8 cellular contexts compared by ENCODE assay signal in the genomic region with DNA sequence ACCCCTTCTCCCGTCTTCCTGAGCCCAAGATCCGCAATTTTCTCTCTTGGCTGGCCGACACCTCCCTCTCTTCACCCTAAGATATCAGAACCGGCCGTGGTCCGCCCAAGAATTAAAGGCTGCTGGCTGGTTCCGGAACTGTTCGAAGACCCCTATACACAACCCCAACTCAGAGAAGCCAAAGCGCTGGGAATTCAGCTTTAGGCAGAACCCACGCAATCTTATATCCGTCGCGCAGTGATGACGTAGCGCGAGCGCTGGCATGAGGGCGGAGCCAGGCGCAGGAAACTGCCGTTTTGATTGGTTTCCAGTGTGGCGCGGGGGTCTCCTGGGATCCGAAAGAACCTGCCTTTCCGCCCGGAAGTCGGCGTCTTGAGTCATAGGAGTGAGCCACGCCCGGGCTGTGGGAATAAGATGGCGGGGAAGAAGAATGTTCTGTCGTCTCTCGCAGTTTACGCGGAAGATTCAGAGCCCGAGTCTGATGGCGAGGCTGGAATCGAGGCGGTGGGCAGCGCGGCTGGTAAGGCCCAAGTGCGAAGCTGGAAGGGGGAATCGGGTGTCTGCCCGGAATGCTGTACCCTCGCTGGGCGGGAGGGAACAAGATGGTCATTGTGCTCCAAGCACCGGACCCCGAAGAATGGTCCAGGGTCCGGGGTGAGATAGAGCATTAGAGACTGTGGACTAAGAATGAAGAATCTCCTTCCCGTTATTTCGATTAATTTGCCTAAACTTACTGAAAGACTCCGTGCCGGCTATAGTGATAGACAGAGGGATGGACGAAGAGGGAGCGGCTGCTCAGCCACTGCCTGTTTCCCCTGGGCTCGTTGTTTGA. TPM values are rescaled to one million over a fixed set of nuclear protein-coding genes. Genes with fewer than 3 reads are reported as not detected.
DNase-seq lines count a peak whose midpoint lies in the region; ATAC-seq and TF ChIP-seq lines count a peak whose summit lies in the region.

A gene (minus strand): TSS at position 196 of the 832 bp plus-strand sequence. CDS start 597 bp downstream, outside the sequence.
A gene (plus strand): TSS at position 380 of the 832 bp plus-strand sequence. CDS start 35 bp downstream, at position 415.

- H3F3A ChIP-seq in SK-N-SH (replicated peaks; ENCODE audit: insufficient read depth), result no peaks in the 10 kb centered on the region

- peak within 1 kb of the TSS; percentile 94 to 97 for H3K4me3 ChIP-seq in SK-N-SH (ENCODE audit: low read depth in 2 of 2, low read length in 1 of 2)
- H3K4me3 ChIP-seq in gastroesophageal sphincter, result peak within 1 kb of the TSS; percentile 73 to 78
- peak within 1 kb of the TSS; percentile 91 to 99 for H3K4me3 ChIP-seq in neutrophil (ENCODE audit: low read depth in 1 of 2, low read length in 1 of 2)

- peaks cover 42 to 61% of the 10 kb centered on the region in 2 experiments for H3K36me3 ChIP-seq in SK-N-SH (replicated peaks in 1 of 2; ENCODE audit: control insufficient read depth in 1 of 2, insufficient read depth in 2 of 2, low read length in 1 of 2)
- peaks cover 0 to 63% of the 10 kb centered on the region in 2 donors for H3K36me3 ChIP-seq in gastroesophageal sphincter
- peaks cover 40% of the 10 kb centered on the region for H3K36me3 ChIP-seq in neutrophil

- POLR2A ChIA-PET in SK-N-SH (lab: Yijun Ruan, JAX), result interaction anchor here (1.0 to 1.4 kb wide), 6 partner anchors 10 to 83 kb away, joined by 3 to 5 read pairs (median 4); no protein-coding TSS in a partner anchor

- H4K20me1 ChIP-seq in SK-N-SH (ENCODE audit: insufficient read depth), result no peaks in the 10 kb centered on the region

- H3K27ac ChIP-seq in SK-N-SH (ENCODE audit: low read depth in 2 of 2, low read length in 1 of 2) (peak within 1 kb of the TSS; percentile 79 to 81), gastroesophageal sphincter (peak within 1 kb of the TSS; percentile 78 to 94 (median 87)), neutrophil (peak within 1 kb of the TSS; percentile 91), substantia nigra (ENCODE audit: low read depth, low read length, poor library complexity, severe bottlenecking) (peak within 1 kb of the TSS; percentile 71)

- H3K9ac ChIP-seq in SK-N-SH, result peak within 1 kb of the TSS; percentile 93

- peaks cover 74% of the 10 kb centered on the region for H3K79me2 ChIP-seq in SK-N-SH (ENCODE audit: insufficient read depth)

- no peak within 1 kb of the TSS for H3K4me3 Mint-ChIP-seq in activated naive CD4-positive, alpha-beta T cell treated with anti-CD3 and anti-CD28 coated beads, Interleukin-2, amount 10 ng/mL, durations not matched to agents 7 days and 5 days

- peaks cover 28% of the 10 kb centered on the region for H3K36me3 Mint-ChIP-seq in activated naive CD4-positive, alpha-beta T cell treated with anti-CD3 and anti-CD28 coated beads, Interleukin-2, amount 10 ng/mL, durations not matched to agents 7 days and 5 days

- peak within 1 kb of the TSS; percentile 77 for H3K4me2 ChIP-seq in SK-N-SH

- WGBS in SK-N-SH (ENCODE audit: low lambda C conversion rate), result under 1% methylated on average over 55 of the region's 55 CpGs
- WGBS in gastroesophageal sphincter (ENCODE audit: low coverage in 1 of 2), 2 donors, result 0 to 1% methylated on average over 21 to 22 of the region's 55 CpGs

- TF ChIP-seq EP300 in SK-N-SH (IDR thresholded peaks at IDR 0.05; ENCODE audit: borderline replicate concordance in 1 of 2, low read depth in 1 of 2, low read length in 1 of 2) (no peak), gastroesophageal sphincter (IDR thresholded peaks at IDR 0.05) (no peak)

- TF ChIP-seq RAD21 in SK-N-SH (IDR thresholded peaks at IDR 0.05; ENCODE audit: low read length), result no peak

- no peaks in the 10 kb centered on the region for H3K27me3 Mint-ChIP-seq in activated naive CD4-positive, alpha-beta T cell treated with anti-CD3 and anti-CD28 coated beads, Interleukin-2, amount 10 ng/mL, durations not matched to agents 7 days and 5 days

- DNase-seq in GM04503 (ENCODE audit: low read depth) (peak; percentile 81), NCI-H1092 (lab: John Stamatoyannopoulos, UW) (peak; percentile 98), SK-N-SH (peak; percentile 96), substantia nigra (lab: John Stamatoyannopoulos, UW) (peak; percentile 80 to 99 (median 96))
- DNase-seq in activated naive CD4-positive, alpha-beta T cell treated with anti-CD3 and anti-CD28 coated beads, Interleukin-2, amount 10 ng/mL, durations not matched to agents 7 days and 5 days, result peak; percentile 99

- H3K27ac Mint-ChIP-seq in activated naive CD4-positive, alpha-beta T cell treated with anti-CD3 and anti-CD28 coated beads, Interleukin-2, amount 10 ng/mL, durations not matched to agents 7 days and 5 days, result peak within 1 kb of the TSS; percentile 80

- H3K27me3 ChIP-seq in SK-N-SH (ENCODE audit: insufficient read depth), result no peaks in the 10 kb centered on the region
- H3K27me3 ChIP-seq in gastroesophageal sphincter, result no peaks in the 10 kb centered on the region
- H3K27me3 ChIP-seq in neutrophil, result no peaks in the 10 kb centered on the region

- TF ChIP-seq POLR2A in gastroesophageal sphincter (IDR thresholded peaks at IDR 0.05), result peak; percentile 64 to 75

- TF ChIP-seq CTCF in SK-N-SH (IDR thresholded peaks at IDR 0.05), result no peak
- TF ChIP-seq CTCF in gastroesophageal sphincter (IDR thresholded peaks at IDR 0.05), result no peak
- no peak for TF ChIP-seq CTCF in neutrophil (IDR thresholded peaks at IDR 0.05)

- no peaks in the 10 kb centered on the region for H3K9me3 Mint-ChIP-seq in activated naive CD4-positive, alpha-beta T cell treated with anti-CD3 and anti-CD28 coated beads, Interleukin-2, amount 10 ng/mL, durations not matched to agents 7 days and 5 days

- peak within 1 kb of the TSS; percentile 94 for H2AFZ ChIP-seq in SK-N-SH (ENCODE audit: low read depth)

- peaks cover 12 to 16% of the 10 kb centered on the region in 2 experiments; a peak in 3 of 4 replicates for H3K4me1 ChIP-seq in SK-N-SH (ENCODE audit: control insufficient read depth in 1 of 2, insufficient read depth in 2 of 2, low read depth in 1 of 2, low read length in 1 of 2)
- H3K4me1 ChIP-seq in gastroesophageal sphincter, result peaks cover 6 to 52% (median 16%) of the 10 kb centered on the region in 3 donors
- H3K4me1 ChIP-seq in neutrophil (ENCODE audit: control insufficient read depth in 1 of 2, insufficient read depth in 1 of 2, low read depth in 1 of 2, low read length in 1 of 2), result peaks cover 18 to 21% of the 10 kb centered on the region in 2 experiments

- CTCF ChIA-PET in SK-N-SH (lab: Yijun Ruan, JAX), result interaction anchor here (0.9 to 5.9 kb wide), 14 partner anchors 9 to 162 kb away, joined by 3 to 75 read pairs (median 4); a partner anchor contains a TSS
- CTCF ChIA-PET in activated naive CD4-positive, alpha-beta T cell treated with anti-CD3 and anti-CD28 coated beads, Interleukin-2, amount 10 ng/mL, durations not matched to agents 7 days and 5 days (lab: Charles Lee), result interaction anchor here (1.0 to 2.2 kb wide), 6 partner anchors 8 to 85 kb away, joined by 3 to 10 read pairs (median 4); a partner anchor contains a TSS

- peak; percentile 76 for ATAC-seq in HG02571 (IDR thresholded peaks at IDR 0.05; ENCODE audit: unreplicated experiment)
- peak; percentile 100 for ATAC-seq in gastroesophageal sphincter

- H3K9me3 ChIP-seq in SK-N-SH (no peaks in the 10 kb centered on the region), gastroesophageal sphincter (no peaks in the 10 kb centered on the region), neutrophil (no peaks in the 10 kb centered on the region)

- peaks cover 23% of the 10 kb centered on the region for H3K4me1 Mint-ChIP-seq in activated naive CD4-positive, alpha-beta T cell treated with anti-CD3 and anti-CD28 coated beads, Interleukin-2, amount 10 ng/mL, durations not matched to agents 7 days and 5 days

- no peaks in the 10 kb centered on the region for H3K9me2 ChIP-seq in SK-N-SH

TF ChIP-seq in SK-N-SH, 30 proteins besides CTCF, POLR2A, EP300 and RAD21 (continues in another document):
- TF ChIP-seq MEF2A (IDR thresholded peaks at IDR 0.05; ENCODE audit: borderline replicate concordance, low read depth), result no peak; the same call in 1 of the 2 replicates
- TF ChIP-seq, protein P1, sequence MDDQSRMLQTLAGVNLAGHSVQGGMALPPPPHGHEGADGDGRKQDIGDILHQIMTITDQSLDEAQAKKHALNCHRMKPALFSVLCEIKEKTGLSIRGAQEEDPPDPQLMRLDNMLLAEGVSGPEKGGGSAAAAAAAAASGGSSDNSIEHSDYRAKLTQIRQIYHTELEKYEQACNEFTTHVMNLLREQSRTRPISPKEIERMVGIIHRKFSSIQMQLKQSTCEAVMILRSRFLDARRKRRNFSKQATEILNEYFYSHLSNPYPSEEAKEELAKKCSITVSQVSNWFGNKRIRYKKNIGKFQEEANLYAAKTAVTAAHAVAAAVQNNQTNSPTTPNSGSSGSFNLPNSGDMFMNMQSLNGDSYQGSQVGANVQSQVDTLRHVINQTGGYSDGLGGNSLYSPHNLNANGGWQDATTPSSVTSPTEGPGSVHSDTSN (IDR thresholded peaks at IDR 0.05), result peak; percentile 42
- TF ChIP-seq, protein P2, sequence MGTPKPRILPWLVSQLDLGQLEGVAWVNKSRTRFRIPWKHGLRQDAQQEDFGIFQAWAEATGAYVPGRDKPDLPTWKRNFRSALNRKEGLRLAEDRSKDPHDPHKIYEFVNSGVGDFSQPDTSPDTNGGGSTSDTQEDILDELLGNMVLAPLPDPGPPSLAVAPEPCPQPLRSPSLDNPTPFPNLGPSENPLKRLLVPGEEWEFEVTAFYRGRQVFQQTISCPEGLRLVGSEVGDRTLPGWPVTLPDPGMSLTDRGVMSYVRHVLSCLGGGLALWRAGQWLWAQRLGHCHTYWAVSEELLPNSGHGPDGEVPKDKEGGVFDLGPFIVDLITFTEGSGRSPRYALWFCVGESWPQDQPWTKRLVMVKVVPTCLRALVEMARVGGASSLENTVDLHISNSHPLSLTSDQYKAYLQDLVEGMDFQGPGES (IDR thresholded peaks at IDR 0.05; ENCODE audit: low read depth, low read length), result peak; percentile 38; the same call in 1 of the 2 replicates
- TF ChIP-seq, protein P3, sequence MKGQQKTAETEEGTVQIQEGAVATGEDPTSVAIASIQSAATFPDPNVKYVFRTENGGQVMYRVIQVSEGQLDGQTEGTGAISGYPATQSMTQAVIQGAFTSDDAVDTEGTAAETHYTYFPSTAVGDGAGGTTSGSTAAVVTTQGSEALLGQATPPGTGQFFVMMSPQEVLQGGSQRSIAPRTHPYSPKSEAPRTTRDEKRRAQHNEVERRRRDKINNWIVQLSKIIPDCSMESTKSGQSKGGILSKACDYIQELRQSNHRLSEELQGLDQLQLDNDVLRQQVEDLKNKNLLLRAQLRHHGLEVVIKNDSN (IDR thresholded peaks at IDR 0.05; ENCODE audit: borderline replicate concordance, low read depth), result peak; percentile 28; the same call in 1 of the 2 replicates
- peak; percentile 46 for TF ChIP-seq JUND (IDR thresholded peaks at IDR 0.05)

RNA-seq across cellular contexts. Expression of the first gene that starts in this region (rescaled TPM):
- 22.5 and 25.3 TPM in 2 replicates for polyA plus RNA-seq in SK-N-SH (2012; rRNA removed)
- polyA plus RNA-seq in SK-N-SH (2012; cell fraction: cytosol; rRNA removed), result 8.8 and 11.4 TPM in 2 replicates
- polyA plus RNA-seq in SK-N-SH (2012; cell fraction: nucleus; rRNA removed), result 179 and 199 TPM in 2 replicates
- total RNA-seq in gastroesophageal sphincter, result 10 to 100 TPM in 3 of 4 donors, 1 to 10 TPM in 1; 6.4 to 15.1 (median 13.6) TPM

RNA-seq across cellular contexts. Expression of the second gene that starts in this region (rescaled TPM):
- polyA plus RNA-seq in SK-N-SH (2012; rRNA removed), result 145 and 158 TPM in 2 replicates
- polyA plus RNA-seq in SK-N-SH (2012; cell fraction: cytosol; rRNA removed), result 103 and 121 TPM in 2 replicates
- polyA plus RNA-seq in SK-N-SH (2012; cell fraction: nucleus; rRNA removed), result 387 and 410 TPM in 2 replicates
- 10 to 100 TPM; 68.2 to 87.2 (median 77.2) TPM for total RNA-seq in gastroesophageal sphincter

Comparison
In these comparisons a context has a peak if more than half of its experiments do, and no peak if none do; other contexts are left out.
1. Peak in every context shown above with its lines: DNase-seq, ATAC-seq, H3K4me3 ChIP-seq and H3K27ac ChIP-seq.